15 cellular contexts compared by ENCODE assay signal in the genomic region with DNA sequence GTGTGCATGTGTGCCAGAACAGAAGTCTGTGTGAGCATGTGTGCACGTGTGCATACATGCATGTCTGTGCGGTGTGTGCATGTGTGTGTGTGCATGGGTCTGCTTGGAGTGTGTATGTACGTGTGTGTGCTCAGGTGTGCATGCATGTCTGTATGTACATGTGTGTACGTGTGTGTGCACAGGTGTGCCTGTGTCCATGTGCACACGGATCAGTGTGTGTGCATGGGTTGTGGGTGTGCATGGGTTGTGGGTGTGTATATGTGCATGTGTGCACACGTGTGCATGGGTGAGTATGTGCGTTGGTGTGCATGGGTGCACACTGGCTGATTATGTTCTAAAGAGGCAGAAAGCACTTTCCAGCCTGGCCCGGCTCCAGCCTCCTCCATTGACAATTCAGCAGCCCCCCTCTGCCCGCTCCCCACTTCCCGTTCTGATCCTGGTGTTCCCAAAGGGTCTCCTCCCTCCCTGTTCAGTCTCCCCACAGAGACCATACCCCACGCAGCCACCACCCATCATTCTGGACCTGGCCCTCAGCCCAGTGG.
"Had no signal": no experiment of that assay in that cellular context is flagged by ENCODE, and none has a peak within 500 bp of the region (broad histone marks: within the 10 kb centered on the region; RNA-seq: fewer than 3 reads in every experiment).

No MANE protein-coding gene starts in this region.

- H3K4me1 Mint-ChIP-seq: neural crest cell had no signal

- H3K4me1 ChIP-seq: suprapubic skin had no signal

- H3K9me3 ChIP-seq: heart right ventricle, right atrium auricular region, suprapubic skin, tibial nerve had no signal

- ATAC-seq: naive thymus-derived CD8-positive, alpha-beta T cell; stimulated activated naive CD8-positive, alpha-beta T cell treated with anti-CD3 and anti-CD28 coated beads, Interleukin-15, Interleukin-2, amounts not matched to agents 100 U/mL and 50 U/mL, for 24 hours had no signal

- H3K27me3 Mint-ChIP-seq: naive thymus-derived CD8-positive, alpha-beta T cell had no signal

- DNase-seq: cortex of kidney; dorsolateral prefrontal cortex; effector CD8-positive, alpha-beta T cell; foreskin melanocyte; kidney glomerular epithelial cell; mammary epithelial cell; naive thymus-derived CD8-positive, alpha-beta T cell; stimulated activated CD4-positive, alpha-beta T cell treated with anti-CD3 and anti-CD28 coated beads, Interleukin-2, amount 100 ng/mL, for 48 hours; stimulated activated naive CD8-positive, alpha-beta T cell treated with anti-CD3 and anti-CD28 coated beads, Interleukin-15, Interleukin-2, amounts not matched to agents 100 U/mL and 50 U/mL, for 24 hours had no signal

- H3K27ac ChIP-seq: dorsolateral prefrontal cortex, suprapubic skin, tibial nerve had no signal

- H3K9me3 Mint-ChIP-seq: naive thymus-derived CD8-positive, alpha-beta T cell; neural crest cell had no signal

- H3K4me3 Mint-ChIP-seq: naive thymus-derived CD8-positive, alpha-beta T cell; neural crest cell had no signal

- H3K4me3 ChIP-seq: dorsolateral prefrontal cortex, heart right ventricle, right atrium auricular region, smooth muscle cell, suprapubic skin, tibial nerve had no signal

- H3K27me3 ChIP-seq: dorsolateral prefrontal cortex, heart right ventricle, right atrium auricular region, suprapubic skin, tibial nerve had no signal

- H3K36me3 ChIP-seq: heart right ventricle, right atrium auricular region, suprapubic skin, tibial nerve had no signal
